Comparison of ENCODE assay signal across 8 cellular contexts in the genomic region with DNA sequence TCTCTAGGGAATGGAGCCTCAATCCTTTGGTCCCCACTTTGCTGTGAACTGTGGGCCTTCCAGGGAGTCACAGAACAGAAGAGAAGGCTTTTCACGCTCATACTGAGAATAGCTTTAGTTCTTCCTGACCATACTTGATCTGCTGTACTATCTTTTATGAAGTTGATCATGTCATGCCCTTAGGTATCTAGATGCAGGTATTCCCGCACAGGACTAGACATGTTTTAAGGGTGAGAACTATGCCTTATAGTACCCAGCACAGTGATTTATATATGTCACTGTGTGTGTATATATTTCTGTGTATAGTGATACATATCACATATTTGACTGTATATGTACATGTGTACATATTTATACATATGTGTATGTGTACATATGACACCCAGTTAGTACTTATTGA.
"Had no signal": no experiment of that assay in that cellular context is flagged by ENCODE, and none has a peak within 500 bp of the region (broad histone marks: within the 10 kb centered on the region; RNA-seq: fewer than 3 reads in every experiment).

No MANE protein-coding gene starts in this region.

- H3K27ac ChIP-seq: GM23248, HL-60 had no signal

- H3K4me3 Mint-ChIP-seq: HFFc6 had no signal

- H3K27ac Mint-ChIP-seq: HFFc6 had no signal

- H3K9me3 ChIP-seq: HAP-1 had no signal

- H3K9ac ChIP-seq: GM23248 had no signal

- H3K36me3 ChIP-seq: HAP-1 had no signal

- H2AFZ ChIP-seq: GM23248 had no signal

- ATAC-seq: HCT116, HepG2 had no signal

- DNase-seq: GM23248, GOT3, H7, HFFc6 had no signal

- H3K9me3 Mint-ChIP-seq: HFFc6 had no signal

- FAIRE-seq: HepG2 had no signal

- H3K4me1 ChIP-seq: HAP-1 had no signal

- H3K4me3 ChIP-seq: GM23248, HAP-1 had no signal
